Comparison of ENCODE assay signal across 24 cellular contexts in genomic region chr9:121562261-121562780, GRCh38.
DNase-seq lines count a peak whose midpoint lies in the region; ATAC-seq and TF ChIP-seq lines count a peak whose summit lies in the region.
"Had no signal": no experiment of that assay in that cellular context is flagged by ENCODE, and none has a peak within 500 bp of the region (broad histone marks: within the 10 kb centered on the region; RNA-seq: fewer than 3 reads in every experiment).

No MANE protein-coding gene starts in this region.

- H3K4me3 Mint-ChIP-seq in activated CD8-positive, alpha-beta T cell treated with anti-CD3 and anti-CD28 coated beads for 36 hours: no peak overlapping the region
- H3K4me3 Mint-ChIP-seq in activated CD8-positive, alpha-beta T cell treated with anti-CD3 and anti-CD28 coated beads, Interleukin-2, amount 10 ng/mL, durations not matched to agents 7 days and 5 days: no peak overlapping the region
- H3K4me3 Mint-ChIP-seq: B cell; stimulated activated naive CD8-positive, alpha-beta T cell treated with anti-CD3 and anti-CD28 coated beads, Interleukin-15, amount 100 ng/mL, for 72 hours had no signal

- H3K36me3 Mint-ChIP-seq in activated CD8-positive, alpha-beta T cell treated with anti-CD3 and anti-CD28 coated beads for 36 hours (ENCODE audit: low read depth): no peaks in the 10 kb centered on the region
- no peaks in the 10 kb centered on the region for H3K36me3 Mint-ChIP-seq in activated CD8-positive, alpha-beta T cell treated with anti-CD3 and anti-CD28 coated beads, Interleukin-2, amount 10 ng/mL, durations not matched to agents 7 days and 5 days (ENCODE audit: low read depth)

- POLR2A ChIA-PET in activated CD8-positive, alpha-beta T cell treated with anti-CD3 and anti-CD28 coated beads for 36 hours (lab: Charles Lee): no interaction called here
- POLR2A ChIA-PET in activated CD8-positive, alpha-beta T cell treated with anti-CD3 and anti-CD28 coated beads, Interleukin-2, amount 10 ng/mL, durations not matched to agents 7 days and 5 days (lab: Charles Lee): no interaction called here

- H3K4me1 ChIP-seq in esophagus (ENCODE audit: control insufficient read depth in 2 of 2, insufficient read depth in 2 of 2, low read length in 1 of 2): peaks cover 7 to 26% of the 10 kb centered on the region in 2 donors

- peak overlapping the region; percentile 5 for H3K27ac Mint-ChIP-seq in activated CD8-positive, alpha-beta T cell treated with anti-CD3 and anti-CD28 coated beads for 36 hours
- H3K27ac Mint-ChIP-seq in activated CD8-positive, alpha-beta T cell treated with anti-CD3 and anti-CD28 coated beads, Interleukin-2, amount 10 ng/mL, durations not matched to agents 7 days and 5 days: no peak overlapping the region
- H3K27ac Mint-ChIP-seq: B cell had no signal

- H3K9me3 Mint-ChIP-seq in activated CD8-positive, alpha-beta T cell treated with anti-CD3 and anti-CD28 coated beads for 36 hours: no peaks in the 10 kb centered on the region
- H3K9me3 Mint-ChIP-seq in activated CD8-positive, alpha-beta T cell treated with anti-CD3 and anti-CD28 coated beads, Interleukin-2, amount 10 ng/mL, durations not matched to agents 7 days and 5 days (ENCODE audit: insufficient read depth): no peaks in the 10 kb centered on the region
- H3K9me3 Mint-ChIP-seq: IgD-negative memory B cell; stimulated activated naive CD8-positive, alpha-beta T cell treated with anti-CD3 and anti-CD28 coated beads, Interleukin-15, amount 100 ng/mL, for 72 hours had no signal

- CTCF ChIA-PET in activated CD8-positive, alpha-beta T cell treated with anti-CD3 and anti-CD28 coated beads for 36 hours (lab: Charles Lee): interaction anchor here (0.6 to 1.5 kb wide), 2 partner anchors 16 to 140 kb away, joined by 3 to 4 read pairs; no protein-coding TSS in a partner anchor
- CTCF ChIA-PET in activated CD8-positive, alpha-beta T cell treated with anti-CD3 and anti-CD28 coated beads, Interleukin-2, amount 10 ng/mL, durations not matched to agents 7 days and 5 days (lab: Charles Lee): interaction anchor here (1.3 to 1.5 kb wide), 2 partner anchors 16 to 58 kb away, joined by 3 to 6 read pairs; no protein-coding TSS in a partner anchor

- intact Hi-C loops in activated CD8-positive, alpha-beta T cell treated with anti-CD3 and anti-CD28 coated beads for 36 hours (cut with micrococcal nuclease): no loop called here

- H3K27me3 Mint-ChIP-seq in activated CD8-positive, alpha-beta T cell treated with anti-CD3 and anti-CD28 coated beads for 36 hours: peaks cover 3% of the 10 kb centered on the region
- H3K27me3 Mint-ChIP-seq in activated CD8-positive, alpha-beta T cell treated with anti-CD3 and anti-CD28 coated beads, Interleukin-2, amount 10 ng/mL, durations not matched to agents 7 days and 5 days (ENCODE audit: low read depth): no peaks in the 10 kb centered on the region

- no peak for TF ChIP-seq CTCF in activated CD8-positive, alpha-beta T cell treated with anti-CD3 and anti-CD28 coated beads for 36 hours (IDR thresholded peaks at IDR 0.05)

- H3K27ac ChIP-seq in esophagus (ENCODE audit: low read depth in 2 of 2, low read length in 1 of 2): peak overlapping the region; percentile 29 to 43
- H3K27ac ChIP-seq: cardiac muscle cell, psoas muscle, SK-N-MC, tibial artery had no signal

- no peaks in the 10 kb centered on the region for H3K36me3 ChIP-seq in esophagus (ENCODE audit: control insufficient read depth in 2 of 2, insufficient read depth in 2 of 2, low read length in 1 of 2)
- H3K36me3 ChIP-seq: cardiac muscle cell, tibial artery had no signal

- H3K9me3 ChIP-seq in esophagus (ENCODE audit: control insufficient read depth in 2 of 2, insufficient read depth in 1 of 2, low read depth in 1 of 2, low read length in 1 of 2): no peaks in the 10 kb centered on the region
- H3K9me3 ChIP-seq: psoas muscle, tibial artery had no signal

- H3K4me1 Mint-ChIP-seq in activated CD8-positive, alpha-beta T cell treated with anti-CD3 and anti-CD28 coated beads for 36 hours (ENCODE audit: low read depth): peaks cover 13% of the 10 kb centered on the region
- peaks cover 29% of the 10 kb centered on the region for H3K4me1 Mint-ChIP-seq in activated CD8-positive, alpha-beta T cell treated with anti-CD3 and anti-CD28 coated beads, Interleukin-2, amount 10 ng/mL, durations not matched to agents 7 days and 5 days (ENCODE audit: low read depth)

- no peak overlapping the region for H3K4me3 ChIP-seq in esophagus (ENCODE audit: low read depth in 1 of 2, low read length in 2 of 2)
- H3K4me3 ChIP-seq: cardiac muscle cell, psoas muscle, SK-N-MC, tibial artery had no signal

- no peak for DNase-seq in activated CD8-positive, alpha-beta T cell treated with anti-CD3 and anti-CD28 coated beads for 36 hours
- DNase-seq in activated CD8-positive, alpha-beta T cell treated with anti-CD3 and anti-CD28 coated beads, Interleukin-2, amount 10 ng/mL, durations not matched to agents 7 days and 5 days: no peak
- peak; percentile 49 for DNase-seq in SKM-1 (lab: John Stamatoyannopoulos, UW; ENCODE audit: unreplicated experiment)
- DNase-seq in ureter (ENCODE audit: low spot score): peak; percentile 70
- no peak for DNase-seq in CD1c-positive myeloid dendritic cell (ENCODE audit: extremely low spot score)
- DNase-seq in left lobe of liver (ENCODE audit: low spot score): no peak
- DNase-seq: activated CD4-positive, alpha-beta T cell treated with anti-CD3 and anti-CD28 coated beads for 48 hours; activated naive CD4-positive, alpha-beta T cell treated with Interleukin-2 at 50 U/mL for 16 hours; activated T-cell treated with anti-CD3 and anti-CD28 coated beads, Interleukin-2, amount 50 U/mL, for 48 hours; amniotic stem cell; cortex of kidney; NCI-H1694; NCI-H524 treated with DMSO at 0.1 percent for 48 hours; psoas muscle; RPMI8226; stimulated activated naive CD8-positive, alpha-beta T cell treated with anti-CD3 and anti-CD28 coated beads, Interleukin-15, amount 100 ng/mL, for 72 hours; tibial artery had no signal

- H3K27me3 ChIP-seq in esophagus (ENCODE audit: control insufficient read depth in 1 of 2, insufficient read depth in 2 of 2, low read length in 2 of 2): no peaks in the 10 kb centered on the region
- H3K27me3 ChIP-seq: cardiac muscle cell, tibial artery had no signal

- ATAC-seq in activated CD8-positive, alpha-beta T cell treated with anti-CD3 and anti-CD28 coated beads for 36 hours: no peak
- no peak for ATAC-seq in activated CD8-positive, alpha-beta T cell treated with anti-CD3 and anti-CD28 coated beads, Interleukin-2, amount 10 ng/mL, durations not matched to agents 7 days and 5 days
- ATAC-seq in GM18505 (IDR thresholded peaks at IDR 0.05; ENCODE audit: unreplicated experiment) (no peak), left lobe of liver (no peak)
- ATAC-seq: HCT116; psoas muscle; stimulated activated naive CD8-positive, alpha-beta T cell treated with anti-CD3 and anti-CD28 coated beads, Interleukin-15, amount 100 ng/mL, for 72 hours had no signal

- 75 to 78% methylated on average over 11 of the region's 11 CpGs for WGBS in esophagus, 2 donors

- TF ChIP-seq POLR2A in GM18505 (IDR thresholded peaks at IDR 0.05; ENCODE audit: borderline replicate concordance, extremely low read depth, insufficient read depth, insufficient read length): no peak

Comparison
In these comparisons a context has a peak if more than half of its experiments do, and no peak if none do; other contexts are left out.
1. DNase-seq: peak in SKM-1 (single experiment) and ureter (single experiment); none in activated CD8-positive, alpha-beta T cell treated with anti-CD3 and anti-CD28 coated beads for 36 hours (single experiment), activated CD8-positive, alpha-beta T cell treated with anti-CD3 and anti-CD28 coated beads, Interleukin-2, amount 10 ng/mL, durations not matched to agents 7 days and 5 days (single experiment), CD1c-positive myeloid dendritic cell (single experiment) and left lobe of liver (single experiment).